ENCODE assay signal across 4 cellular contexts in genomic region chr15:32481683-32482082, GRCh38. TPM values are rescaled to one million over a fixed set of nuclear protein-coding genes. Genes with fewer than 3 reads are reported as not detected.
"Had no signal": no experiment of that assay in that cellular context is flagged by ENCODE, and none has a peak within 500 bp of the region (broad histone marks: within the 10 kb centered on the region; RNA-seq: fewer than 3 reads in every experiment).

No MANE protein-coding gene starts in this region.

RNA-seq across cellular contexts. Expression of gene GOLGA8O, which starts 26.2 kb away (rescaled TPM):
- total RNA-seq: GM23248, H9, HepG2, HT-29 had no signal
- polyA plus RNA-seq: GM23248 had no signal
